In genomic region chrX:53831662-53832635, GRCh38 we compare ENCODE assay signal across 2 cellular contexts.
TF ChIP-seq lines count a peak whose summit lies in the region.

No MANE protein-coding gene starts in this region.

TF ChIP-seq in Ishikawa, 13 proteins besides CTCF, POLR2A, EP300 and RAD21 (continued from another document):
- TF ChIP-seq, protein P1, sequence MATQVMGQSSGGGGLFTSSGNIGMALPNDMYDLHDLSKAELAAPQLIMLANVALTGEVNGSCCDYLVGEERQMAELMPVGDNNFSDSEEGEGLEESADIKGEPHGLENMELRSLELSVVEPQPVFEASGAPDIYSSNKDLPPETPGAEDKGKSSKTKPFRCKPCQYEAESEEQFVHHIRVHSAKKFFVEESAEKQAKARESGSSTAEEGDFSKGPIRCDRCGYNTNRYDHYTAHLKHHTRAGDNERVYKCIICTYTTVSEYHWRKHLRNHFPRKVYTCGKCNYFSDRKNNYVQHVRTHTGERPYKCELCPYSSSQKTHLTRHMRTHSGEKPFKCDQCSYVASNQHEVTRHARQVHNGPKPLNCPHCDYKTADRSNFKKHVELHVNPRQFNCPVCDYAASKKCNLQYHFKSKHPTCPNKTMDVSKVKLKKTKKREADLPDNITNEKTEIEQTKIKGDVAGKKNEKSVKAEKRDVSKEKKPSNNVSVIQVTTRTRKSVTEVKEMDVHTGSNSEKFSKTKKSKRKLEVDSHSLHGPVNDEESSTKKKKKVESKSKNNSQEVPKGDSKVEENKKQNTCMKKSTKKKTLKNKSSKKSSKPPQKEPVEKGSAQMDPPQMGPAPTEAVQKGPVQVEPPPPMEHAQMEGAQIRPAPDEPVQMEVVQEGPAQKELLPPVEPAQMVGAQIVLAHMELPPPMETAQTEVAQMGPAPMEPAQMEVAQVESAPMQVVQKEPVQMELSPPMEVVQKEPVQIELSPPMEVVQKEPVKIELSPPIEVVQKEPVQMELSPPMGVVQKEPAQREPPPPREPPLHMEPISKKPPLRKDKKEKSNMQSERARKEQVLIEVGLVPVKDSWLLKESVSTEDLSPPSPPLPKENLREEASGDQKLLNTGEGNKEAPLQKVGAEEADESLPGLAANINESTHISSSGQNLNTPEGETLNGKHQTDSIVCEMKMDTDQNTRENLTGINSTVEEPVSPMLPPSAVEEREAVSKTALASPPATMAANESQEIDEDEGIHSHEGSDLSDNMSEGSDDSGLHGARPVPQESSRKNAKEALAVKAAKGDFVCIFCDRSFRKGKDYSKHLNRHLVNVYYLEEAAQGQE (IDR thresholded peaks at IDR 0.05; ENCODE audit: low read depth): no peak
- TF ChIP-seq EGR1 (IDR thresholded peaks at IDR 0.05) (no peak), TEAD4 (IDR thresholded peaks at IDR 0.05) (no peak), ZBTB7A (IDR thresholded peaks at IDR 0.05; ENCODE audit: low read depth) (no peak), CEBPB (IDR thresholded peaks at IDR 0.05) (no peak), TCF12 (IDR thresholded peaks at IDR 0.05; ENCODE audit: low read depth) (no peak), CREB1 (IDR thresholded peaks at IDR 0.05; ENCODE audit: low read depth) (no peak), USF1 (IDR thresholded peaks at IDR 0.05) (no peak), NFIC (IDR thresholded peaks at IDR 0.05) (no peak), FOXM1 (IDR thresholded peaks at IDR 0.05; ENCODE audit: borderline replicate concordance, low read depth) (no peak), MAX (IDR thresholded peaks at IDR 0.05) (no peak)

TF ChIP-seq in K562, 482 proteins besides CTCF, POLR2A, EP300 and RAD21 (continued from another document):
- TF ChIP-seq DEAF1 (CRISPR knock-in tag; IDR thresholded peaks at IDR 0.05): 0 out of 2 replicates have a peak, but pooled peaks have one; percentile 29
- no peak for TF ChIP-seq SLC30A9 (CRISPR knock-in tag; IDR thresholded peaks at IDR 0.05)
